Comparison of ENCODE assay signal across 9 cellular contexts in the genomic region with DNA sequence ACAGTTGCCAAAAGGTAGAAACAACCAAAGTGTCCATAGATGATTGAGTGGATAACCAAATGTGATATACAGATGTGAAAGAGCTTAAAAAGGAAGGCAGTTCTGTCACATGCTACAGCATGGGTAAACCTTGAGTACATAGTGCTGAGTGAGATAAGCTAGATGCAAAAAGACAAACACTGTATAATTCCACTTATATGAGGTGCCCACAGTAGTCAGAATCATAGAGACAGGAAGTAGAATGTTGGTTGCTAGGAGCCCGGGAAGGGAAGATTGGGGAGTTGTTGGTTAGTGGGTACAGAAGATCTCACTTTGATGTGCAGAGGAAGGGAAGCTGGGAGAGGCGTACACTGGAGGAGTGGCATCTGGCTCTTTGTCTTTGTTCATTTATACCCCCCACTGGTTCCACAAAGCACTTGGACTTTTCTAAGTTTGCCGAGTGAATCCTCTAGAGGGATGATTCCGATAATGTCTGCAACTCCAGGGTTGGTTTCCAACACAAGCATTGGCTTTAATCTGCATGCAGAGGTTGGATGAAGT. TPM values are rescaled to one million over a fixed set of nuclear protein-coding genes. Genes with fewer than 3 reads are reported as not detected.
A peak's percentile ranks its signal among the peaks of the same experiment; 100 is the strongest.
DNase-seq lines count a peak whose midpoint lies in the region; ATAC-seq and TF ChIP-seq lines count a peak whose summit lies in the region.
"Had no signal": no experiment of that assay in that cellular context is flagged by ENCODE, and none has a peak within 500 bp of the region (broad histone marks: within the 10 kb centered on the region; RNA-seq: fewer than 3 reads in every experiment).

No MANE protein-coding gene starts in this region.

- TF ChIP-seq RAD21 in HCT116 (IDR thresholded peaks at IDR 0.05; ENCODE audit: low read depth), result no peak

- BruUV-seq in HCT116 (replicated peaks; lab: Mats Ljungman, UMichigan), result no TSS peak

- WGBS in stomach, 5 donors, result 28 to 31% (median 30%) methylated on average over 4 of the region's 4 CpGs

- H3K27me3 ChIP-seq in HCT116 (ENCODE audit: insufficient read depth, low read length) (no peaks in the 10 kb centered on the region), RWPE2 (ENCODE audit: insufficient read depth, poor library complexity, severe bottlenecking) (no peaks in the 10 kb centered on the region), stomach (no peaks in the 10 kb centered on the region)

- H3K27ac ChIP-seq in HCT116 (ENCODE audit: low read depth, low read length) (peak overlapping the region; percentile 26; the same call in 1 of the 2 replicates), RWPE2 (ENCODE audit: poor library complexity, severe bottlenecking) (peak overlapping the region; percentile 99), stomach (peak overlapping the region in 4 of 5 donors; percentile 30 to 77 (median 50))

- ATAC-seq in GM18517 (IDR thresholded peaks at IDR 0.05; ENCODE audit: unreplicated experiment), result peak; percentile 64
- peak; percentile 35 for ATAC-seq in HCT116
- no peak for ATAC-seq in RWPE2 (ENCODE audit: low read depth)

- H3K9me3 ChIP-seq in HCT116 (ENCODE audit: control insufficient read depth in 1 of 2, insufficient read depth in 1 of 2, low read depth in 1 of 2, low read length in 2 of 2) (no peaks in the 10 kb centered on the region), RWPE2 (ENCODE audit: severe bottlenecking) (no peaks in the 10 kb centered on the region), stomach (no peaks in the 10 kb centered on the region)

- no peak overlapping the region for H3K4me3 ChIP-seq in HCT116 (replicated peaks in 1 of 2; ENCODE audit: low read depth in 1 of 2, low read length in 2 of 2)
- H3K4me3 ChIP-seq in RWPE2 (ENCODE audit: severe bottlenecking), result no peak overlapping the region
- H3K4me3 ChIP-seq in fibroblast of pulmonary artery (replicated peaks; ENCODE audit: low read depth, low read length), result no peak overlapping the region
- no peak overlapping the region for H3K4me3 ChIP-seq in stomach

- no peak for TF ChIP-seq CTCF in HCT116 (IDR thresholded peaks at IDR 0.05 in 2 of 3, conservative IDR thresholded peaks at IDR 0.05 in 1 of 3; ENCODE audit: borderline replicate concordance in 1 of 3, insufficient read depth in 1 of 3, low read depth in 2 of 3, low read length in 2 of 3)
- TF ChIP-seq CTCF in RWPE2 (IDR thresholded peaks at IDR 0.05; ENCODE audit: poor library complexity, severe bottlenecking), result no peak
- TF ChIP-seq CTCF in fibroblast of pulmonary artery (IDR thresholded peaks at IDR 0.05; ENCODE audit: low read length, missing control alignments), result no peak
- no peak for TF ChIP-seq CTCF in stomach (IDR thresholded peaks at IDR 0.05)

- peaks cover 51 to 54% of the 10 kb centered on the region in 2 experiments for H3K4me1 ChIP-seq in HCT116 (ENCODE audit: control insufficient read depth in 1 of 2, insufficient read depth in 2 of 2, low read length in 2 of 2)
- peaks cover 48% of the 10 kb centered on the region for H3K4me1 ChIP-seq in RWPE2 (ENCODE audit: insufficient read depth, poor library complexity, severe bottlenecking)
- peaks cover 67 to 99% (median 71%) of the 10 kb centered on the region in 4 donors for H3K4me1 ChIP-seq in stomach

- TF ChIP-seq POLR2A in HCT116 (IDR thresholded peaks at IDR 0.05; ENCODE audit: borderline replicate concordance, extremely low read depth, insufficient read depth, insufficient read length), result no peak
- TF ChIP-seq POLR2A in stomach (IDR thresholded peaks at IDR 0.05), result no peak

- POLR2A ChIA-PET in HCT116 (lab: Charles Lee), result interaction anchor here (1.1 kb wide), 1 partner anchor 16 kb away, joined by 3 read pairs; no protein-coding TSS in a partner anchor

- RAD21 ChIA-PET in HCT116 (lab: Charles Lee; ENCODE audit: low non-redundant PET in 1 of 2, low total read pairs in 2 of 2, uncharacterized antibody in 2 of 2, unreplicated experiment in 2 of 2), result no interaction called here

- H3K36me3 ChIP-seq in HCT116 (ENCODE audit: control insufficient read depth in 1 of 2, insufficient read depth in 2 of 2, low read length in 2 of 2), result peaks cover 4 to 12% of the 10 kb centered on the region in 2 experiments; a peak in 2 of 4 replicates
- peaks cover 54% of the 10 kb centered on the region for H3K36me3 ChIP-seq in RWPE2 (ENCODE audit: low read depth)
- H3K36me3 ChIP-seq in stomach, result peaks cover 14 to 42% (median 34%) of the 10 kb centered on the region in 4 donors

- H3K79me2 ChIP-seq in HCT116 (ENCODE audit: insufficient read depth, low read length), result peaks cover 95% of the 10 kb centered on the region

- no peaks in the 10 kb centered on the region for H4K20me1 ChIP-seq in HCT116 (ENCODE audit: insufficient read depth)

- H2AFZ ChIP-seq in HCT116 (ENCODE audit: low read depth, low read length, poor library complexity, severe bottlenecking), result no peak overlapping the region

- no peak overlapping the region for H3K9ac ChIP-seq in HCT116 (ENCODE audit: low read length)

- TF ChIP-seq EP300 in stomach (IDR thresholded peaks at IDR 0.05), result no peak

- H3K4me2 ChIP-seq in HCT116 (ENCODE audit: low read length), result peak overlapping the region; percentile 11; the same call in 1 of the 2 replicates

- DNase-seq in HCT116 (ENCODE audit: low read depth, low spot score), result no peak
- DNase-seq in RWPE2 (ENCODE audit: low spot score), result no peak
- DNase-seq in fibroblast of pulmonary artery (ENCODE audit: low read depth), result peak; percentile 79
- peak; percentile 20 for DNase-seq in stomach
- DNase-seq in DMS114 treated with DMSO at 0.1 percent for 48 hours (lab: John Stamatoyannopoulos, UW; ENCODE audit: unreplicated experiment), result no peak
- no peak for DNase-seq in NCI-H1105 (lab: John Stamatoyannopoulos, UW)
- no peak for DNase-seq in activated CD4-positive, alpha-beta T cell treated with anti-CD3 and anti-CD28 coated beads for 48 hours

- intact Hi-C loops in HCT116 (cut with micrococcal nuclease), result no loop called here
- intact Hi-C loops in stomach (cut with DNase I; ENCODE audit: low total_unique reads), result no loop called here

- H3K9me2 ChIP-seq in HCT116 (ENCODE audit: insufficient read depth), result no peaks in the 10 kb centered on the region

- CTCF ChIA-PET in HCT116 (lab: Charles Lee), result interaction anchor here (1.1 to 2.9 kb wide), 2 partner anchors 12 to 15 kb away, joined by 3 to 14 read pairs; no protein-coding TSS in a partner anchor

TF ChIP-seq in HCT116, 20 proteins besides CTCF, POLR2A, EP300 and RAD21:
- no peak for TF ChIP-seq JUND (IDR thresholded peaks at IDR 0.05)
- TF ChIP-seq, protein P1, sequence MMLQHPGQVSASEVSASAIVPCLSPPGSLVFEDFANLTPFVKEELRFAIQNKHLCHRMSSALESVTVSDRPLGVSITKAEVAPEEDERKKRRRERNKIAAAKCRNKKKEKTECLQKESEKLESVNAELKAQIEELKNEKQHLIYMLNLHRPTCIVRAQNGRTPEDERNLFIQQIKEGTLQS (IDR thresholded peaks at IDR 0.05), result no peak
- TF ChIP-seq SRF (IDR thresholded peaks at IDR 0.05; ENCODE audit: low read depth), result no peak
- no peak for TF ChIP-seq EGR1 (IDR thresholded peaks at IDR 0.05; ENCODE audit: low read depth)
- TF ChIP-seq, protein P2, sequence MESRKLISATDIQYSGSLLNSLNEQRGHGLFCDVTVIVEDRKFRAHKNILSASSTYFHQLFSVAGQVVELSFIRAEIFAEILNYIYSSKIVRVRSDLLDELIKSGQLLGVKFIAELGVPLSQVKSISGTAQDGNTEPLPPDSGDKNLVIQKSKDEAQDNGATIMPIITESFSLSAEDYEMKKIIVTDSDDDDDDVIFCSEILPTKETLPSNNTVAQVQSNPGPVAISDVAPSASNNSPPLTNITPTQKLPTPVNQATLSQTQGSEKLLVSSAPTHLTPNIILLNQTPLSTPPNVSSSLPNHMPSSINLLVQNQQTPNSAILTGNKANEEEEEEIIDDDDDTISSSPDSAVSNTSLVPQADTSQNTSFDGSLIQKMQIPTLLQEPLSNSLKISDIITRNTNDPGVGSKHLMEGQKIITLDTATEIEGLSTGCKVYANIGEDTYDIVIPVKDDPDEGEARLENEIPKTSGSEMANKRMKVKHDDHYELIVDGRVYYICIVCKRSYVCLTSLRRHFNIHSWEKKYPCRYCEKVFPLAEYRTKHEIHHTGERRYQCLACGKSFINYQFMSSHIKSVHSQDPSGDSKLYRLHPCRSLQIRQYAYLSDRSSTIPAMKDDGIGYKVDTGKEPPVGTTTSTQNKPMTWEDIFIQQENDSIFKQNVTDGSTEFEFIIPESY (IDR thresholded peaks at IDR 0.05; ENCODE audit: extremely low read depth, insufficient replicate concordance, low read length), result no peak
- no peak for TF ChIP-seq TCF7L2 (IDR thresholded peaks at IDR 0.05; ENCODE audit: borderline replicate concordance, extremely low read depth, insufficient read depth, insufficient read length)
- TF ChIP-seq EZH2 (IDR thresholded peaks at IDR 0.05), result no peak
- no peak for TF ChIP-seq ELF1 (IDR thresholded peaks at IDR 0.05; ENCODE audit: borderline replicate concordance, low read depth)
- no peak for TF ChIP-seq ZFX (IDR thresholded peaks at IDR 0.05)
- no peak for TF ChIP-seq POLR2AphosphoS5 (IDR thresholded peaks at IDR 0.05; ENCODE audit: low read depth, low read length)
- no peak for TF ChIP-seq SP1 (IDR thresholded peaks at IDR 0.05; ENCODE audit: low read depth)
- no peak for TF ChIP-seq YY1 (IDR thresholded peaks at IDR 0.05; ENCODE audit: extremely low read depth, insufficient replicate concordance, low read depth, low read length)
- TF ChIP-seq EZH2phosphoT487 (IDR thresholded peaks at IDR 0.05; ENCODE audit: borderline replicate concordance), result no peak

RNA-seq across cellular contexts. Expression of gene TSPAN14, which starts 39.4 kb away (rescaled TPM):
- total RNA-seq in HCT116 (2021; ENCODE audit: unreplicated experiment) (86.8 TPM), stomach (10 to 100 TPM; 24.4 to 82.6 (median 42.9) TPM)
- 61.9 and 66.2 TPM in 2 replicates for polyA plus RNA-seq in HCT116 (2012)
- polyA plus RNA-seq in stomach, result 10 to 100 TPM in 2 of 3 donors, 1 to 10 TPM in 1; 7.0 to 21.5 (median 13.7) TPM

RNA-seq across cellular contexts. Expression of gene SH2D4B, which starts 44.1 kb away (rescaled TPM):
- total RNA-seq in HCT116 (2021; ENCODE audit: unreplicated experiment), result 0.22 TPM
- 0.04 TPM in 1 of 2 replicates, not detected in the other for polyA plus RNA-seq in HCT116 (2012)
- under 1 TPM in 1 of 5 donors, not detected in 4; 0.18 TPM for total RNA-seq in stomach
- under 1 TPM in 1 of 3 donors, not detected in 2; 0.03 TPM for polyA plus RNA-seq in stomach
- polyA plus RNA-seq: liver had no signal

Comparison
In these comparisons a context has a peak if more than half of its experiments do, and no peak if none do; other contexts are left out.
1. DNase-seq: peak in fibroblast of pulmonary artery (single experiment) and stomach (single experiment); none in HCT116 (single experiment), RWPE2 (single experiment), DMS114 treated with DMSO at 0.1 percent for 48 hours (single experiment), NCI-H1105 (single experiment) and activated CD4-positive, alpha-beta T cell treated with anti-CD3 and anti-CD28 coated beads for 48 hours (single experiment).
2. H3K27ac ChIP-seq: peak in every context shown above with its lines; median percentile 99 in RWPE2; 50 in stomach; 26 in HCT116.